17 cellular contexts compared by ENCODE assay signal in genomic region chr5:84403773-84404172, GRCh38. TPM values are rescaled to one million over a fixed set of nuclear protein-coding genes. Genes with fewer than 3 reads are reported as not detected.
DNase-seq lines count a peak whose midpoint lies in the region; TF ChIP-seq lines count a peak whose summit lies in the region.
"Had no signal": no experiment of that assay in that cellular context is flagged by ENCODE, and none has a peak within 500 bp of the region (broad histone marks: within the 10 kb centered on the region; RNA-seq: fewer than 3 reads in every experiment).

No MANE protein-coding gene starts in this region.

- H3K27me3 ChIP-seq in uterus (no peaks in the 10 kb centered on the region), neural progenitor cell (no peaks in the 10 kb centered on the region)
- H3K27me3 ChIP-seq: gastrocnemius medialis, thyroid gland had no signal

- no peak overlapping the region for H3K4me3 ChIP-seq in uterus
- no peak overlapping the region for H3K4me3 ChIP-seq in neural progenitor cell
- H3K4me3 ChIP-seq: gastrocnemius medialis, lower lobe of right lung, thyroid gland had no signal

- no peak overlapping the region for H2AFZ ChIP-seq in neural progenitor cell (replicated peaks)

- H3K4me3 Mint-ChIP-seq in HFFc6 (no peak overlapping the region), neural progenitor cell (no peak overlapping the region)
- H3K4me3 Mint-ChIP-seq: T-helper 1 cell treated with Interleukin-12 subunit alpha and Interleukin-12 subunit beta and Interleukin-4 antibody, amounts not matched to agents 30 μg/mL and 1 μg/mL, for 36 hours had no signal

- H3K79me2 ChIP-seq in neural progenitor cell (ENCODE audit: low read depth) = no peaks in the 10 kb centered on the region

- H3F3A ChIP-seq in neural progenitor cell (ENCODE audit: low read depth) = no peaks in the 10 kb centered on the region

- H3K27ac ChIP-seq in uterus = no peak overlapping the region
- no peak overlapping the region for H3K27ac ChIP-seq in neural progenitor cell
- H3K27ac ChIP-seq: gastrocnemius medialis, lower lobe of right lung, thyroid gland had no signal

- peaks cover 6% of the 10 kb centered on the region; the same call in 1 of the 2 replicates for H3K4me1 Mint-ChIP-seq in HFFc6 (ENCODE audit: low read depth)
- H3K4me1 Mint-ChIP-seq in neural progenitor cell = no peaks in the 10 kb centered on the region

- H3K4me2 ChIP-seq in neural progenitor cell = no peak overlapping the region

- H3K36me3 Mint-ChIP-seq in HFFc6 (ENCODE audit: low read depth) = no peaks in the 10 kb centered on the region
- no peaks in the 10 kb centered on the region for H3K36me3 Mint-ChIP-seq in neural progenitor cell

- no peaks in the 10 kb centered on the region for H3K9me3 ChIP-seq in uterus
- no peaks in the 10 kb centered on the region for H3K9me3 ChIP-seq in neural progenitor cell (ENCODE audit: low read depth)
- H3K9me3 ChIP-seq: gastrocnemius medialis, lower lobe of right lung, thyroid gland had no signal

- TF ChIP-seq CTCF in HFFc6 (IDR thresholded peaks at IDR 0.05) (no peak), uterus (IDR thresholded peaks at IDR 0.05) (no peak), neural progenitor cell (IDR thresholded peaks at IDR 0.05) (no peak)

- H3K27ac Mint-ChIP-seq in HFFc6 (peak overlapping the region; percentile 31; the same call in 1 of the 2 replicates), neural progenitor cell (no peak overlapping the region)
- H3K27ac Mint-ChIP-seq: activated T-helper 2 cell treated with anti-CD3 and anti-CD28 coated beads, Interferon-gamma antibody, Interleukin-2, Interleukin-4, amounts not matched to agents 10 μg/mL and 5 μg/mL and 100 μg/mL, durations not matched to agents 14 hours and 24 hours and 36 hours; T-helper 1 cell treated with Interleukin-12 subunit alpha and Interleukin-12 subunit beta and Interleukin-4 antibody, amounts not matched to agents 30 μg/mL and 1 μg/mL, for 36 hours had no signal

- DNase-seq in A172 (ENCODE audit: low spot score) = peak; percentile 84
- DNase-seq in HFFc6 = peak; percentile 10
- peak; percentile 98 for DNase-seq in amniotic epithelial cell (ENCODE audit: low read depth)
- DNase-seq in fibroblast of the conjunctiva (ENCODE audit: low read depth) = peak; percentile 21
- DNase-seq in HUDEP-2 (lab: John Stamatoyannopoulos, UW; ENCODE audit: unreplicated experiment in 76 of 76) = no peak
- DNase-seq in uterus = no peak
- DNase-seq in erythroblast (lab: John Stamatoyannopoulos, UW) = no peak
- no peak for DNase-seq in neural progenitor cell (ENCODE audit: low spot score)
- DNase-seq: 8988T; activated CD4-positive, alpha-beta T cell treated with anti-CD3 and anti-CD28 coated beads, Interleukin-2, amount 50 U/mL, for 1 hour; DMS 273 treated with DMSO at 0.1 percent for 48 hours; gastrocnemius medialis; lower lobe of right lung; NCI-H2171; thyroid gland had no signal

- TF ChIP-seq POLR2A in uterus (IDR thresholded peaks at IDR 0.05) (no peak), erythroblast (IDR thresholded peaks at IDR 0.05; ENCODE audit: low read length) (no peak)

- H3K9ac ChIP-seq in neural progenitor cell = no peak overlapping the region

- intact Hi-C loops in uterus (cut with DNase I; ENCODE audit: low total_unique reads) = no loop called here

- H3K4me1 ChIP-seq in uterus (no peaks in the 10 kb centered on the region), neural progenitor cell (no peaks in the 10 kb centered on the region)
- H3K4me1 ChIP-seq: gastrocnemius medialis, lower lobe of right lung, thyroid gland had no signal

- peaks cover 5% of the 10 kb centered on the region; the same call in 1 of the 2 replicates for H3K9me3 Mint-ChIP-seq in HFFc6
- no peaks in the 10 kb centered on the region for H3K9me3 Mint-ChIP-seq in neural progenitor cell
- H3K9me3 Mint-ChIP-seq: activated T-helper 2 cell treated with anti-CD3 and anti-CD28 coated beads, Interferon-gamma antibody, Interleukin-2, Interleukin-4, amounts not matched to agents 10 μg/mL and 5 μg/mL and 100 μg/mL, durations not matched to agents 14 hours and 24 hours and 36 hours; T-helper 1 cell treated with Interleukin-12 subunit alpha and Interleukin-12 subunit beta and Interleukin-4 antibody, amounts not matched to agents 30 μg/mL and 1 μg/mL, for 36 hours had no signal

- no peaks in the 10 kb centered on the region for H3K27me3 Mint-ChIP-seq in HFFc6 (ENCODE audit: insufficient read depth)
- H3K27me3 Mint-ChIP-seq in neural progenitor cell (ENCODE audit: insufficient read depth, low read depth) = no peaks in the 10 kb centered on the region

- H3K36me3 ChIP-seq in uterus (no peaks in the 10 kb centered on the region), neural progenitor cell (no peaks in the 10 kb centered on the region)
- H3K36me3 ChIP-seq: gastrocnemius medialis, lower lobe of right lung, thyroid gland had no signal

- no peaks in the 10 kb centered on the region for H4K20me1 ChIP-seq in neural progenitor cell (ENCODE audit: low read depth)

RNA-seq across cellular contexts. Expression of gene EDIL3, which starts 19.1 kb away (rescaled TPM):
- total RNA-seq in A172 (2014; rRNA removed; shearing (Covaris generic)) = 56.5 and 75.7 TPM in 2 replicates
- 10 to 100 TPM in 4 of 6 experiments, 1 to 10 TPM in 2; 3.0 to 52.7 (median 47.5) TPM for total RNA-seq in HFFc6 (2021; fragmentation: NEBNext Ultra II Directional; extraction: Animal tissue kit (Norgen Biotek cat#: 25700))
- total RNA-seq in uterus = 10 to 100 TPM; 15.1 to 60.0 (median 28.4) TPM
- 7.8 and 13.8 TPM in 2 replicates for total RNA-seq in neural progenitor cell (ENCODE audit: low replicate concordance)
- total RNA-seq: activated T-helper 2 cell treated with anti-CD3 and anti-CD28 coated beads, Interferon-gamma antibody, Interleukin-2, Interleukin-4, amounts not matched to agents 10 μg/mL and 5 μg/mL and 100 μg/mL, durations not matched to agents 14 hours and 24 hours and 36 hours had no signal

Comparison
In these comparisons a context has a peak if more than half of its experiments do, and no peak if none do; other contexts are left out.
1. DNase-seq: peak in A172 (single experiment), HFFc6 (single experiment), amniotic epithelial cell (single experiment) and fibroblast of the conjunctiva (single experiment); none in HUDEP-2 (0 of 76), uterus (0 of 2), erythroblast (0 of 2) and neural progenitor cell (single experiment).